ENCODE assay signal across 25 cellular contexts in the genomic region with DNA sequence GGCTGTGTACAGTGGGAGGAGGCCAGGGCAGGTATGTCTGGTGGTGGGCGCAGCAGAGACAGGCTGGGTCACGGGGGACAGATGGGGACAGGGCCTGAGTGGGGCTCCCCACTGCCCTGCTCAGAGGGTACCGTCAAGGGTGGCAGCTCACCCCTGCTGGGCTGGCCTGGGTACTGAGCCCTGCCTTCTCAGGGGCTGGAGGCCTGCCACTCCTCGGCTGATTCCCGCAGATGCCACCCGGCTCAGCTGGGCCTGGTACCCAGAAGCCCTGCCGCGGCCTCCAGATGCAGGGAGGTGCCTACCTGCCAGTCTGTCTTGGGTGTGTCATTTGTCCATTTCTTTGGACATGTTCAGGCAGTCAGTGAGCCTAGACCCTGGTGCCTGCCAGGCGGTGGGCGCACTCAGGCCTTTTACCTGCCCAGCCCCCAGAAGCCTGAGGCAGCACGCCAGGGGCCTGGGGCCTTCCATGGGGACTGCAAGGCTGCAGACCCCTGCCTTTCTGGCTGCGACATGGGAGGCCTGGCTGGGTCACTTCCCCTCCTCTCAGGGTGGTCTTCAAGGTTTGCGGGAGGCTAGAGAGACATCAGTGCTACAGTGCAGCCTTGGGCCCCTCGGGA. TPM values are rescaled to one million over a fixed set of nuclear protein-coding genes. Genes with fewer than 3 reads are reported as not detected.
DNase-seq lines count a peak whose midpoint lies in the region; ATAC-seq and TF ChIP-seq lines count a peak whose summit lies in the region.
"Had no signal": no experiment of that assay in that cellular context is flagged by ENCODE, and none has a peak within 500 bp of the region (broad histone marks: within the 10 kb centered on the region; RNA-seq: fewer than 3 reads in every experiment).

No MANE protein-coding gene starts in this region.

- no peaks in the 10 kb centered on the region for H3K9me3 ChIP-seq in SK-N-SH

- no peak overlapping the region for H3K4me2 ChIP-seq in SK-N-SH
- H3K4me2 ChIP-seq: GM23338 had no signal

- no peak overlapping the region for H3K9ac ChIP-seq in SK-N-SH
- H3K9ac ChIP-seq: parathyroid adenoma had no signal

- TF ChIP-seq CTCF in SK-N-SH (IDR thresholded peaks at IDR 0.05), result no peak

- TF ChIP-seq RAD21 in SK-N-SH (IDR thresholded peaks at IDR 0.05; ENCODE audit: low read length), result no peak

- H4K20me1 ChIP-seq in SK-N-SH (ENCODE audit: insufficient read depth), result no peaks in the 10 kb centered on the region

- no peaks in the 10 kb centered on the region for H3F3A ChIP-seq in SK-N-SH (replicated peaks; ENCODE audit: insufficient read depth)

- H3K9me2 ChIP-seq in SK-N-SH, result no peaks in the 10 kb centered on the region

- no peak overlapping the region for H2AFZ ChIP-seq in SK-N-SH (ENCODE audit: low read depth)
- H2AFZ ChIP-seq: GM23338, parathyroid adenoma had no signal

- H3K27ac ChIP-seq in SK-N-SH (ENCODE audit: low read depth in 2 of 2, low read length in 1 of 2), result no peak overlapping the region
- peak overlapping the region; percentile 99 for H3K27ac ChIP-seq in angular gyrus (ENCODE audit: low read depth, low read length)
- H3K27ac ChIP-seq: parathyroid adenoma had no signal

- H3K9me3 Mint-ChIP-seq in stimulated activated memory B cell treated with anti-CD40 and anti-IgM and Interleukin-4, amounts not matched to agents 10 μg/mL and 1 μg/mL and 100 μg/mL, for 72 hours, result no peaks in the 10 kb centered on the region
- H3K9me3 Mint-ChIP-seq: activated CD4-positive, alpha-beta memory T cell treated with anti-CD3 and anti-CD28 coated beads, Interleukin-2, amount 10 ng/mL, durations not matched to agents 7 days and 5 days; CD8-positive, alpha-beta memory T cell; GM23338; naive thymus-derived CD8-positive, alpha-beta T cell; T-cell had no signal

- H3K36me3 Mint-ChIP-seq in stimulated activated memory B cell treated with anti-CD40 and anti-IgM and Interleukin-4, amounts not matched to agents 10 μg/mL and 1 μg/mL and 100 μg/mL, for 72 hours, result peaks cover 8% of the 10 kb centered on the region
- H3K36me3 Mint-ChIP-seq: CD8-positive, alpha-beta memory T cell had no signal

- TF ChIP-seq EP300 in SK-N-SH (IDR thresholded peaks at IDR 0.05; ENCODE audit: borderline replicate concordance in 1 of 2, low read depth in 1 of 2, low read length in 1 of 2), result no peak

- H3K27ac Mint-ChIP-seq in stimulated activated memory B cell treated with anti-CD40 and anti-IgM and Interleukin-4, amounts not matched to agents 10 μg/mL and 1 μg/mL and 100 μg/mL, for 72 hours, result no peak overlapping the region
- H3K27ac Mint-ChIP-seq: activated CD4-positive, alpha-beta memory T cell treated with anti-CD3 and anti-CD28 coated beads, Interleukin-2, amount 10 ng/mL, durations not matched to agents 7 days and 5 days; B cell; CD8-positive, alpha-beta memory T cell; GM23338; naive thymus-derived CD8-positive, alpha-beta T cell; T-cell had no signal

- ATAC-seq in SK-N-SH treated with all-trans-retinoic acid at 6 μM for 48 hours (no peak), left colon (peak; percentile 5), sciatic nerve (no peak), HG03571 (IDR thresholded peaks at IDR 0.05; ENCODE audit: unreplicated experiment) (no peak)
- ATAC-seq in stimulated activated memory B cell treated with anti-CD40 and anti-IgM and Interleukin-4, amounts not matched to agents 10 μg/mL and 1 μg/mL and 100 μg/mL, for 72 hours, result no peak
- ATAC-seq: GM23338; naive thymus-derived CD8-positive, alpha-beta T cell; T-cell had no signal

- H3K79me2 ChIP-seq in SK-N-SH (ENCODE audit: insufficient read depth), result no peaks in the 10 kb centered on the region
- H3K79me2 ChIP-seq: parathyroid adenoma had no signal

- intact Hi-C loops in left colon (cut with DNase I, micrococcal nuclease), result no loop called here
- intact Hi-C loops in sciatic nerve (cut with DNase I), result no loop called here

- POLR2A ChIA-PET in SK-N-SH (lab: Yijun Ruan, JAX), result no interaction called here
- POLR2A ChIA-PET in HEK293T (lab: Yijun Ruan, JAX), result no interaction called here

- no peaks in the 10 kb centered on the region for H3K36me3 ChIP-seq in SK-N-SH (replicated peaks in 1 of 2; ENCODE audit: control insufficient read depth in 1 of 2, insufficient read depth in 2 of 2, low read length in 1 of 2)

- DNase-seq in SK-N-SH, result peak; percentile 30
- peak in 1 of 2 donors; percentile 43 for DNase-seq in left colon
- peak; percentile 56 for DNase-seq in sciatic nerve (ENCODE audit: low spot score)
- DNase-seq in HEK293T (ENCODE audit: extremely low spot score), result no peak
- DNase-seq: 8988T; activated CD4-positive, alpha-beta memory T cell treated with anti-CD3 and anti-CD28 coated beads, Interleukin-2, amount 10 ng/mL, durations not matched to agents 7 days and 5 days; activated gamma-delta T cell treated with Interleukin-2 at 50 U/mL for 16 hours; CD8-positive, alpha-beta memory T cell; dermis blood vessel endothelial cell; glutamatergic neuron; kidney glomerular epithelial cell; mesenchymal stem cell; NCI-H1694 treated with DMSO at 0.1 percent for 48 hours; NCI-H2171 treated with DMSO at 0.1 percent for 48 hours; NCI-H524 treated with DMSO at 0.1 percent for 48 hours; NK-92 treated with Interleukin-12 subunit alpha and Interleukin-12 subunit beta, amount 100 ng/mL, for 24 hours; T-cell had no signal

- peaks cover 18% of the 10 kb centered on the region for H3K4me1 Mint-ChIP-seq in stimulated activated memory B cell treated with anti-CD40 and anti-IgM and Interleukin-4, amounts not matched to agents 10 μg/mL and 1 μg/mL and 100 μg/mL, for 72 hours

- peaks cover 17% of the 10 kb centered on the region for H3K27me3 Mint-ChIP-seq in stimulated activated memory B cell treated with anti-CD40 and anti-IgM and Interleukin-4, amounts not matched to agents 10 μg/mL and 1 μg/mL and 100 μg/mL, for 72 hours

- CTCF ChIA-PET in SK-N-SH (lab: Yijun Ruan, JAX), result interaction anchor here (0.6 to 1.0 kb wide), 2 partner anchors 9 to 156 kb away, joined by 3 read pairs; no protein-coding TSS in a partner anchor
- CTCF ChIA-PET in HEK293T (lab: Yijun Ruan, JAX), result no interaction called here

- H3K4me1 ChIP-seq in SK-N-SH (ENCODE audit: control insufficient read depth in 1 of 2, insufficient read depth in 2 of 2, low read depth in 1 of 2, low read length in 1 of 2), result peaks cover 0 to 10% of the 10 kb centered on the region in 2 experiments; a peak in 1 of 4 replicates

- H3K27me3 ChIP-seq in SK-N-SH (ENCODE audit: insufficient read depth), result no peaks in the 10 kb centered on the region

- no peak overlapping the region for H3K4me3 Mint-ChIP-seq in stimulated activated memory B cell treated with anti-CD40 and anti-IgM and Interleukin-4, amounts not matched to agents 10 μg/mL and 1 μg/mL and 100 μg/mL, for 72 hours
- H3K4me3 Mint-ChIP-seq: activated CD4-positive, alpha-beta memory T cell treated with anti-CD3 and anti-CD28 coated beads, Interleukin-2, amount 10 ng/mL, durations not matched to agents 7 days and 5 days; B cell; GM23338; T-cell had no signal

- no peak overlapping the region for H3K4me3 ChIP-seq in SK-N-SH (ENCODE audit: low read depth in 2 of 2, low read length in 1 of 2)
- H3K4me3 ChIP-seq: GM23338 had no signal

- WGBS in SK-N-SH (ENCODE audit: low lambda C conversion rate), result 100% methylated on average over 6 of the region's 14 CpGs

TF ChIP-seq in SK-N-SH, 30 proteins besides CTCF, POLR2A, EP300 and RAD21:
- TF ChIP-seq POLR2AphosphoS5 (IDR thresholded peaks at IDR 0.05; ENCODE audit: low read depth, low read length), result no peak
- no peak for TF ChIP-seq NRF1 (IDR thresholded peaks at IDR 0.05; ENCODE audit: low read depth, low read length)

TF ChIP-seq in SK-N-SH treated with all-trans-retinoic acid at 6 μM for 48 hours, 23 proteins besides CTCF, POLR2A, EP300 and RAD21 (continues in another document):
- TF ChIP-seq ZFP3 (CRISPR knock-in tag; IDR thresholded peaks at IDR 0.05) (no peak), ZC3H10 (CRISPR knock-in tag; IDR thresholded peaks at IDR 0.05) (no peak), CSDC2 (CRISPR knock-in tag; IDR thresholded peaks at IDR 0.05) (no peak), GLIS3 (CRISPR knock-in tag; IDR thresholded peaks at IDR 0.05) (no peak), ARNTL (CRISPR knock-in tag; IDR thresholded peaks at IDR 0.05; ENCODE audit: borderline replicate concordance, low read depth) (no peak), TCF4 (CRISPR knock-in tag; IDR thresholded peaks at IDR 0.05; ENCODE audit: borderline replicate concordance) (no peak)
- TF ChIP-seq, protein P1, sequence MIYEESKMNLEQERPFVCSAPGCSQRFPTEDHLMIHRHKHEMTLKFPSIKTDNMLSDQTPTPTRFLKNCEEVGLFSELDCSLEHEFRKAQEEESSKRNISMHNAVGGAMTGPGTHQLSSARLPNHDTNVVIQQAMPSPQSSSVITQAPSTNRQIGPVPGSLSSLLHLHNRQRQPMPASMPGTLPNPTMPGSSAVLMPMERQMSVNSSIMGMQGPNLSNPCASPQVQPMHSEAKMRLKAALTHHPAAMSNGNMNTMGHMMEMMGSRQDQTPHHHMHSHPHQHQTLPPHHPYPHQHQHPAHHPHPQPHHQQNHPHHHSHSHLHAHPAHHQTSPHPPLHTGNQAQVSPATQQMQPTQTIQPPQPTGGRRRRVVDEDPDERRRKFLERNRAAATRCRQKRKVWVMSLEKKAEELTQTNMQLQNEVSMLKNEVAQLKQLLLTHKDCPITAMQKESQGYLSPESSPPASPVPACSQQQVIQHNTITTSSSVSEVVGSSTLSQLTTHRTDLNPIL (CRISPR knock-in tag; IDR thresholded peaks at IDR 0.05; ENCODE audit: low read depth), result no peak

TF ChIP-seq in HEK293T, 16 proteins besides CTCF, POLR2A, EP300 and RAD21 (continues in another document):
- no peak for TF ChIP-seq SUZ12 (IDR thresholded peaks at IDR 0.05)
- TF ChIP-seq FOXK2 (IDR thresholded peaks at IDR 0.05), result no peak
- TF ChIP-seq CTBP1 (IDR thresholded peaks at IDR 0.05; ENCODE audit: borderline replicate concordance), result no peak
- TF ChIP-seq, protein P2, sequence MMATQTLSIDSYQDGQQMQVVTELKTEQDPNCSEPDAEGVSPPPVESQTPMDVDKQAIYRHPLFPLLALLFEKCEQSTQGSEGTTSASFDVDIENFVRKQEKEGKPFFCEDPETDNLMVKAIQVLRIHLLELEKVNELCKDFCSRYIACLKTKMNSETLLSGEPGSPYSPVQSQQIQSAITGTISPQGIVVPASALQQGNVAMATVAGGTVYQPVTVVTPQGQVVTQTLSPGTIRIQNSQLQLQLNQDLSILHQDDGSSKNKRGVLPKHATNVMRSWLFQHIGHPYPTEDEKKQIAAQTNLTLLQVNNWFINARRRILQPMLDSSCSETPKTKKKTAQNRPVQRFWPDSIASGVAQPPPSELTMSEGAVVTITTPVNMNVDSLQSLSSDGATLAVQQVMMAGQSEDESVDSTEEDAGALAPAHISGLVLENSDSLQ (IDR thresholded peaks at IDR 0.05), result no peak
- TF ChIP-seq HDGF (IDR thresholded peaks at IDR 0.05; ENCODE audit: borderline replicate concordance), result no peak
- no peak for TF ChIP-seq NFRKB (IDR thresholded peaks at IDR 0.05)
- no peak for TF ChIP-seq L3MBTL2 (conservative IDR thresholded peaks at IDR 0.05)
- TF ChIP-seq ARNT (IDR thresholded peaks at IDR 0.05), result no peak
- no peak for TF ChIP-seq FOXM1 (IDR thresholded peaks at IDR 0.05; ENCODE audit: borderline replicate concordance)
- no peak for TF ChIP-seq SP1 (IDR thresholded peaks at IDR 0.05)

RNA-seq across cellular contexts. Expression of a gene that starts 3.3 kb away (rescaled TPM):
- polyA plus RNA-seq in SK-N-SH (2012; rRNA removed), result 1.2 and 1.3 TPM in 2 replicates
- polyA plus RNA-seq in SK-N-SH (2012; cell fraction: cytosol; rRNA removed), result 0.51 and 0.81 TPM in 2 replicates
- polyA plus RNA-seq in SK-N-SH (2012; cell fraction: nucleus; rRNA removed), result 7.3 and 11.7 TPM in 2 replicates
- total RNA-seq in left colon, result 10 to 100 TPM; 35.0 to 38.2 TPM
- total RNA-seq in sciatic nerve, result 12.0 TPM
- polyA plus RNA-seq: CD8-positive, alpha-beta memory T cell; naive thymus-derived CD8-positive, alpha-beta T cell had no signal
